22 cellular contexts compared by ENCODE assay signal in genomic region chr9:117245225-117245624, GRCh38.
"Had no signal": no experiment of that assay in that cellular context is flagged by ENCODE, and none has a peak within 500 bp of the region (broad histone marks: within the 10 kb centered on the region; RNA-seq: fewer than 3 reads in every experiment).

No MANE protein-coding gene starts in this region.

- H3K27ac ChIP-seq: adrenal gland, ascending aorta, coronary artery, esophagus squamous epithelium, heart right ventricle, lower lobe of right lung, parathyroid adenoma, right lobe of liver, skin epidermis, thyroid gland had no signal

- H3K9me3 ChIP-seq: adrenal gland, ascending aorta, esophagus squamous epithelium, heart right ventricle, lower lobe of right lung, mucosa of descending colon, right lobe of liver, thyroid gland had no signal

- H3K27me3 ChIP-seq: adrenal gland, ascending aorta, esophagus squamous epithelium, heart right ventricle, right lobe of liver, thyroid gland had no signal

- H3K4me3 ChIP-seq: adrenal gland, ascending aorta, coronary artery, esophagus squamous epithelium, heart right ventricle, lower lobe of right lung, mucosa of descending colon, right lobe of liver, skin epidermis, thyroid gland had no signal

- H3K4me1 ChIP-seq: adrenal gland, ascending aorta, esophagus squamous epithelium, heart right ventricle, lower lobe of right lung, parathyroid adenoma, right lobe of liver, thyroid gland had no signal

- ATAC-seq: activated T-helper 17 cell treated with anti-CD3 and anti-CD28 coated beads, Interleukin-2, amount 50 U/mL, for 72 hours; heart right ventricle; left colon; lower lobe of right lung; mucosa of descending colon; right lobe of liver had no signal

- DNase-seq: activated CD4-positive, alpha-beta T cell treated with anti-CD3 and anti-CD28 coated beads for 1 hour; activated naive CD4-positive, alpha-beta T cell; activated T-cell treated with anti-CD3 and anti-CD28 coated beads, Interleukin-2, amount 50 U/mL, for 1 hour; adrenal gland; central memory CD4-positive, alpha-beta T cell; esophagus squamous epithelium; heart right ventricle; islet precursor cell; left colon; lower lobe of right lung; mesendoderm; mucosa of descending colon; nephron progenitor cell; right lobe of liver; stimulated activated CD4-positive, alpha-beta T cell treated with anti-CD3 and anti-CD28 coated beads, Interleukin-1b, Interleukin-23, amount 100 ng/mL, for 48 hours; T-helper 9 cell; thyroid gland had no signal

- H3K36me3 ChIP-seq: adrenal gland, ascending aorta, esophagus squamous epithelium, heart right ventricle, lower lobe of right lung, right lobe of liver, thyroid gland had no signal
